ENCODE assay signal across 1 cellular context in genomic region chr11:121656333-121657090, GRCh38.
TF ChIP-seq lines count a peak whose summit lies in the region.

No MANE protein-coding gene starts in this region.

TF ChIP-seq in A549, 52 proteins besides CTCF, POLR2A, EP300 and RAD21 (continued from another document):
- TF ChIP-seq KDM1A (IDR thresholded peaks at IDR 0.05; ENCODE audit: low read depth) = no peak
- no peak for TF ChIP-seq GATA3 (IDR thresholded peaks at IDR 0.05; ENCODE audit: borderline replicate concordance)
- no peak for TF ChIP-seq ZNF302 (CRISPR knock-in tag; IDR thresholded peaks at IDR 0.05)
- no peak for TF ChIP-seq NPAS2 (CRISPR knock-in tag; IDR thresholded peaks at IDR 0.05; ENCODE audit: borderline replicate concordance)
- no peak for TF ChIP-seq BCL3 (IDR thresholded peaks at IDR 0.05)
